18 cellular contexts compared by ENCODE assay signal in genomic region chr15:65060641-65061397, GRCh38. TPM values are rescaled to one million over a fixed set of nuclear protein-coding genes. Genes with fewer than 3 reads are reported as not detected.
DNase-seq lines count a peak whose midpoint lies in the region; ATAC-seq, FAIRE-seq and TF ChIP-seq lines count a peak whose summit lies in the region.
"Had no signal": no experiment of that assay in that cellular context is flagged by ENCODE, and none has a peak within 500 bp of the region (broad histone marks: within the 10 kb centered on the region; RNA-seq: fewer than 3 reads in every experiment).

No MANE protein-coding gene starts in this region.

- no peak overlapping the region for H3K4me3 Mint-ChIP-seq in GM23338
- H3K4me3 Mint-ChIP-seq: activated CD8-positive, alpha-beta T cell treated with anti-CD3 and anti-CD28 coated beads, Interleukin-2, amount 10 ng/mL, durations not matched to agents 7 days and 5 days; IgD-negative memory B cell had no signal

- ATAC-seq in GM23338, result peak; percentile 37; the same call in 2 of the 3 replicates
- ATAC-seq in GM21723 (IDR thresholded peaks at IDR 0.05; ENCODE audit: unreplicated experiment), result no peak
- ATAC-seq: activated CD8-positive, alpha-beta T cell treated with anti-CD3 and anti-CD28 coated beads, Interleukin-2, amount 10 ng/mL, durations not matched to agents 7 days and 5 days; pancreas had no signal

- peak; percentile 15 to 41; a peak in 3 of 4 replicates for TF ChIP-seq CTCF in GM23338 (conservative IDR thresholded peaks at IDR 0.05; ENCODE audit: low read depth in 2 of 2)

- no peak overlapping the region for H3K27ac Mint-ChIP-seq in GM23338
- H3K27ac Mint-ChIP-seq: activated CD8-positive, alpha-beta T cell treated with anti-CD3 and anti-CD28 coated beads, Interleukin-2, amount 10 ng/mL, durations not matched to agents 7 days and 5 days; IgD-negative memory B cell had no signal

- FAIRE-seq in frontal cortex (lab: Jason Lieb, UNC), result no peak
- FAIRE-seq: astrocyte, GM19239, pancreas, TTC549 had no signal

- no peaks in the 10 kb centered on the region for H3K9me3 Mint-ChIP-seq in GM23338
- H3K9me3 Mint-ChIP-seq: IgD-negative memory B cell had no signal

- no peaks in the 10 kb centered on the region for H3K9me2 ChIP-seq in GM23338 (ENCODE audit: insufficient read depth)
- H3K9me2 ChIP-seq: SK-N-SH had no signal

- no peak overlapping the region for H3K4me3 ChIP-seq in GM23338
- H3K4me3 ChIP-seq: pancreas had no signal

- no peaks in the 10 kb centered on the region for H3K79me2 ChIP-seq in GM23338 (replicated peaks; ENCODE audit: insufficient read depth)

- no peak overlapping the region for H3K27ac ChIP-seq in GM23338 (ENCODE audit: low read depth)
- H3K27ac ChIP-seq in substantia nigra (ENCODE audit: low read depth, low read length, poor library complexity, severe bottlenecking), result peak overlapping the region; percentile 32
- H3K27ac ChIP-seq: pancreas had no signal

- peaks cover 6% of the 10 kb centered on the region; the same call in 2 of the 3 replicates for H3K4me1 Mint-ChIP-seq in GM23338
- H3K4me1 Mint-ChIP-seq: IgD-negative memory B cell had no signal

- peaks cover 2% of the 10 kb centered on the region; the same call in 1 of the 3 replicates for H3K36me3 Mint-ChIP-seq in GM23338 (ENCODE audit: low read depth)
- H3K36me3 Mint-ChIP-seq: IgD-negative memory B cell had no signal

- H3F3A ChIP-seq in GM23338 (replicated peaks; ENCODE audit: low read depth), result no peaks in the 10 kb centered on the region

- H2AFZ ChIP-seq in GM23338, result no peak overlapping the region

- 0 out of 2 replicates have a peak, but pooled peaks cover 2% of the 10 kb centered on the region for H4K20me1 ChIP-seq in GM23338 (replicated peaks; ENCODE audit: insufficient read depth)

- peaks cover 5% of the 10 kb centered on the region for H3K4me1 ChIP-seq in GM23338 (ENCODE audit: insufficient read depth)
- H3K4me1 ChIP-seq: pancreas had no signal

- H3K27me3 Mint-ChIP-seq in GM23338 (ENCODE audit: insufficient read depth, low read depth, poor library complexity), result peaks cover 7% of the 10 kb centered on the region

- H3K4me2 ChIP-seq in GM23338, result no peak overlapping the region
- H3K4me2 ChIP-seq: SK-N-SH had no signal

- H3K36me3 ChIP-seq in GM23338 (ENCODE audit: insufficient read depth), result no peaks in the 10 kb centered on the region
- H3K36me3 ChIP-seq: pancreas had no signal

- DNase-seq in GM23338 (ENCODE audit: low spot score), result no peak
- peak; percentile 55 to 63 for DNase-seq in frontal cortex (ENCODE audit: low spot score in 2 of 2)
- DNase-seq in medulla oblongata (ENCODE audit: extremely low spot score), result peak; percentile 89
- peak in 41 of 49 donors; percentile 21 to 82 (median 63) for DNase-seq in substantia nigra (lab: John Stamatoyannopoulos, UW)
- DNase-seq in stimulated activated naive CD4-positive, alpha-beta T cell treated with Interleukin-2 at 50 U/mL for 16 hours (lab: John Stamatoyannopoulos, UW), result no peak
- no peak for DNase-seq in activated CD8-positive, alpha-beta memory T cell treated with anti-CD3 and anti-CD28 coated beads, Interleukin-2, amount 50 U/mL, for 4 hours
- DNase-seq in islet precursor cell, result no peak
- DNase-seq: ACHN; activated CD8-positive, alpha-beta T cell treated with anti-CD3 and anti-CD28 coated beads, Interleukin-2, amount 10 ng/mL, durations not matched to agents 7 days and 5 days; effector CD4-positive, alpha-beta T cell; pancreas; SK-N-SH had no signal

- H3K27me3 ChIP-seq in GM23338 (ENCODE audit: insufficient read depth), result no peaks in the 10 kb centered on the region
- H3K27me3 ChIP-seq: pancreas had no signal

TF ChIP-seq in GM23338, 12 proteins besides CTCF, POLR2A, EP300 and RAD21 (continues in another document):
- TF ChIP-seq REST (IDR thresholded peaks at IDR 0.05; ENCODE audit: unreplicated experiment) (no peak), NANOG (IDR thresholded peaks at IDR 0.05; ENCODE audit: borderline replicate concordance) (no peak), CREB1 (CRISPR knock-in tag; IDR thresholded peaks at IDR 0.05; ENCODE audit: low read depth) (no peak), EZH2 (IDR thresholded peaks at IDR 0.05; ENCODE audit: low read depth, unreplicated experiment) (no peak), ZNF331 (CRISPR knock-in tag; IDR thresholded peaks at IDR 0.05; ENCODE audit: low read depth) (no peak), POLR2AphosphoS5 (IDR thresholded peaks at IDR 0.05; ENCODE audit: low read depth) (no peak), STAT1 (IDR thresholded peaks at IDR 0.05; ENCODE audit: unreplicated experiment) (no peak), ZNF114 (CRISPR knock-in tag; IDR thresholded peaks at IDR 0.05) (no peak)

RNA-seq across cellular contexts. Expression of gene RASL12, which starts 7.0 kb away (rescaled TPM):
- total RNA-seq in GM23338 (2014; rRNA removed; shearing (Covaris generic)), result 20.1 and 27.7 TPM in 2 replicates
- polyA plus RNA-seq in GM23338 (2016; fragmentation: Nextera tagmentation; extraction: Ambion mirVana), result 4.5 and 5.4 TPM in 2 replicates
- 2.4 TPM for total RNA-seq in frontal cortex
- total RNA-seq: activated CD8-positive, alpha-beta T cell treated with anti-CD3 and anti-CD28 coated beads, Interleukin-2, amount 10 ng/mL, durations not matched to agents 7 days and 5 days had no signal
- polyA plus RNA-seq: IgD-negative memory B cell, SK-N-SH had no signal

RNA-seq across cellular contexts. Expression of gene SLC51B, which starts 15.6 kb away (rescaled TPM):
- total RNA-seq in GM23338 (2014; rRNA removed; shearing (Covaris generic)), result not detected in 2 replicates
- polyA plus RNA-seq in GM23338 (2016; fragmentation: Nextera tagmentation; extraction: Ambion mirVana), result not detected in 2 replicates
- total RNA-seq in frontal cortex, result not detected
- total RNA-seq: activated CD8-positive, alpha-beta T cell treated with anti-CD3 and anti-CD28 coated beads, Interleukin-2, amount 10 ng/mL, durations not matched to agents 7 days and 5 days; astrocyte; fibroblast of villous mesenchyme had no signal
- polyA plus RNA-seq: IgD-negative memory B cell, SK-N-SH had no signal

RNA-seq across cellular contexts. Expression of gene KBTBD13, which starts 15.7 kb away (rescaled TPM):
- total RNA-seq in GM23338 (2014; rRNA removed; shearing (Covaris generic)), result not detected in 2 replicates
- polyA plus RNA-seq in GM23338 (2016; fragmentation: Nextera tagmentation; extraction: Ambion mirVana), result 0.09 TPM in 1 of 2 replicates, not detected in the other
- not detected for total RNA-seq in frontal cortex
- total RNA-seq: activated CD8-positive, alpha-beta T cell treated with anti-CD3 and anti-CD28 coated beads, Interleukin-2, amount 10 ng/mL, durations not matched to agents 7 days and 5 days; astrocyte; fibroblast of villous mesenchyme; pancreas had no signal
- polyA plus RNA-seq: IgD-negative memory B cell, pancreas, SK-N-SH had no signal

RNA-seq across cellular contexts. Expression of gene MTFMT, which starts 31.4 kb away (rescaled TPM):
- 25.3 and 36.0 TPM in 2 replicates for total RNA-seq in GM23338 (2014; rRNA removed; shearing (Covaris generic))
- 18.9 and 19.0 TPM in 2 replicates for polyA plus RNA-seq in GM23338 (2016; fragmentation: Nextera tagmentation; extraction: Ambion mirVana)
- 15.1 TPM for total RNA-seq in frontal cortex

RNA-seq across cellular contexts. Expression of gene UBAP1L, which starts 54.2 kb away (rescaled TPM):
- 1.4 and 1.5 TPM in 2 replicates for total RNA-seq in GM23338 (2014; rRNA removed; shearing (Covaris generic))
- 0.47 and 0.53 TPM in 2 replicates for polyA plus RNA-seq in GM23338 (2016; fragmentation: Nextera tagmentation; extraction: Ambion mirVana)
- total RNA-seq in frontal cortex, result 2.0 TPM

Comparison
In these comparisons a context has a peak if more than half of its experiments do, and no peak if none do; other contexts are left out.
1. DNase-seq: peak in frontal cortex (2 of 2), medulla oblongata (single experiment) and substantia nigra (41 of 49); none in GM23338 (single experiment), stimulated activated naive CD4-positive, alpha-beta T cell treated with Interleukin-2 at 50 U/mL for 16 hours (single experiment), activated CD8-positive, alpha-beta memory T cell treated with anti-CD3 and anti-CD28 coated beads, Interleukin-2, amount 50 U/mL, for 4 hours (single experiment) and islet precursor cell (single experiment).